ENCODE assay signal across 10 cellular contexts in genomic region chr2:101710036-101710689, GRCh38. TPM values are rescaled to one million over a fixed set of nuclear protein-coding genes. Genes with fewer than 3 reads are reported as not detected.
DNase-seq lines count a peak whose midpoint lies in the region; ATAC-seq and TF ChIP-seq lines count a peak whose summit lies in the region.
"Had no signal": no experiment of that assay in that cellular context is flagged by ENCODE, and none has a peak within 500 bp of the region (broad histone marks: within the 10 kb centered on the region; RNA-seq: fewer than 3 reads in every experiment).

No MANE protein-coding gene starts in this region.

- peak overlapping the region; percentile 61 for H3K4me3 Mint-ChIP-seq in activated T-cell treated with anti-CD3 and anti-CD28 coated beads, Interleukin-2, amount 50 U/mL, for 4 hours
- H3K4me3 Mint-ChIP-seq in activated CD4-positive, alpha-beta memory T cell treated with anti-CD3 and anti-CD28 coated beads for 36 hours: no peak overlapping the region
- H3K4me3 Mint-ChIP-seq: natural killer cell had no signal

- DNase-seq in activated T-cell treated with anti-CD3 and anti-CD28 coated beads, Interleukin-2, amount 50 U/mL, for 4 hours: no peak
- DNase-seq in activated T-cell treated with anti-CD3 and anti-CD28 coated beads for 4 hours (no peak), heart left ventricle (no peak), tibial nerve (ENCODE audit: low spot score in 2 of 2) (no peak)
- no peak for DNase-seq in activated CD4-positive, alpha-beta memory T cell treated with anti-CD3 and anti-CD28 coated beads for 36 hours
- DNase-seq: natural killer cell; stimulated activated CD4-positive, alpha-beta T cell treated with anti-CD3 and anti-CD28 coated beads, Interleukin-4, amount 100 ng/mL, for 4 hours had no signal

- CTCF ChIA-PET in activated CD4-positive, alpha-beta memory T cell treated with anti-CD3 and anti-CD28 coated beads for 36 hours (lab: Charles Lee): interaction anchor here (0.7 to 2.3 kb wide), 9 partner anchors 12 to 368 kb away, joined by 3 to 7 read pairs (median 5); partner anchors contain the start of gene MAP4K4

- TF ChIP-seq EP300 in tibial nerve (IDR thresholded peaks at IDR 0.05): no peak

- WGBS in heart left ventricle, 4 donors: 44 to 55% (median 45%) methylated on average over 3 of the region's 3 CpGs
- 57 to 68% methylated on average over 3 of the region's 3 CpGs for WGBS in tibial nerve, 2 donors

- peaks cover 4% of the 10 kb centered on the region for H3K36me3 Mint-ChIP-seq in activated T-cell treated with anti-CD3 and anti-CD28 coated beads, Interleukin-2, amount 50 U/mL, for 4 hours (ENCODE audit: insufficient read depth)
- H3K36me3 Mint-ChIP-seq in activated CD4-positive, alpha-beta memory T cell treated with anti-CD3 and anti-CD28 coated beads for 36 hours: no peaks in the 10 kb centered on the region
- H3K36me3 Mint-ChIP-seq: natural killer cell had no signal

- H3K27me3 Mint-ChIP-seq in activated T-cell treated with anti-CD3 and anti-CD28 coated beads, Interleukin-2, amount 50 U/mL, for 4 hours (ENCODE audit: low read depth): no peaks in the 10 kb centered on the region
- no peaks in the 10 kb centered on the region for H3K27me3 Mint-ChIP-seq in activated CD4-positive, alpha-beta memory T cell treated with anti-CD3 and anti-CD28 coated beads for 36 hours

- H3K27ac Mint-ChIP-seq in activated CD4-positive, alpha-beta memory T cell treated with anti-CD3 and anti-CD28 coated beads for 36 hours: peak overlapping the region; percentile 79

- H3K36me3 ChIP-seq in heart left ventricle: no peaks in the 10 kb centered on the region
- H3K36me3 ChIP-seq in tibial nerve: no peaks in the 10 kb centered on the region

- H3K4me1 ChIP-seq in heart left ventricle: peaks cover 20 to 92% (median 74%) of the 10 kb centered on the region in 12 donors
- peaks cover 0 to 78% (median 49%) of the 10 kb centered on the region in 4 donors for H3K4me1 ChIP-seq in tibial nerve

- no peak for ATAC-seq in activated T-cell treated with anti-CD3 and anti-CD28 coated beads, Interleukin-2, amount 50 U/mL, for 4 hours
- peak in 1 of 4 donors; percentile 26 for ATAC-seq in heart left ventricle
- no peak for ATAC-seq in HG03378 (IDR thresholded peaks at IDR 0.05; ENCODE audit: unreplicated experiment)
- ATAC-seq in HG02973 (IDR thresholded peaks at IDR 0.05; ENCODE audit: unreplicated experiment): no peak
- ATAC-seq in GM19023 (IDR thresholded peaks at IDR 0.05; ENCODE audit: unreplicated experiment): no peak

- TF ChIP-seq POLR2A in heart left ventricle (IDR thresholded peaks at IDR 0.05) (no peak), tibial nerve (IDR thresholded peaks at IDR 0.05) (no peak)

- H3K4me3 ChIP-seq in heart left ventricle: no peak overlapping the region
- no peak overlapping the region for H3K4me3 ChIP-seq in tibial nerve

- H3K27ac ChIP-seq in heart left ventricle (peak overlapping the region in 8 of 12 donors; percentile 12 to 63 (median 36)), tibial nerve (peak overlapping the region in 3 of 4 donors; percentile 11 to 47 (median 31))

- intact Hi-C loops in activated CD4-positive, alpha-beta memory T cell treated with anti-CD3 and anti-CD28 coated beads for 36 hours (cut with micrococcal nuclease): loop anchor here (1.0 kb wide), 1 partner anchor 9 kb away; no protein-coding TSS in a partner anchor
- intact Hi-C loops in heart left ventricle (cut with DNase I): no loop called here

- peaks cover 79% of the 10 kb centered on the region for H3K4me1 Mint-ChIP-seq in activated T-cell treated with anti-CD3 and anti-CD28 coated beads, Interleukin-2, amount 50 U/mL, for 4 hours (ENCODE audit: low read depth)
- H3K4me1 Mint-ChIP-seq in activated CD4-positive, alpha-beta memory T cell treated with anti-CD3 and anti-CD28 coated beads for 36 hours (ENCODE audit: low read depth): peaks cover 78% of the 10 kb centered on the region

- H3K9me3 ChIP-seq in heart left ventricle (no peaks in the 10 kb centered on the region), tibial nerve (no peaks in the 10 kb centered on the region)

- POLR2A ChIA-PET in activated CD4-positive, alpha-beta memory T cell treated with anti-CD3 and anti-CD28 coated beads for 36 hours (lab: Charles Lee): interaction anchor here (0.6 to 1.3 kb wide), 5 partner anchors 9 to 27 kb away, joined by 3 to 23 read pairs (median 3); no protein-coding TSS in a partner anchor

- no peak for TF ChIP-seq CTCF in heart left ventricle (IDR thresholded peaks at IDR 0.05)
- no peak for TF ChIP-seq CTCF in tibial nerve (IDR thresholded peaks at IDR 0.05)

- H3K9me3 Mint-ChIP-seq in activated T-cell treated with anti-CD3 and anti-CD28 coated beads, Interleukin-2, amount 50 U/mL, for 4 hours: no peaks in the 10 kb centered on the region
- no peaks in the 10 kb centered on the region for H3K9me3 Mint-ChIP-seq in activated CD4-positive, alpha-beta memory T cell treated with anti-CD3 and anti-CD28 coated beads for 36 hours
- H3K9me3 Mint-ChIP-seq: natural killer cell had no signal

- H3K27me3 ChIP-seq in heart left ventricle (no peaks in the 10 kb centered on the region), tibial nerve (no peaks in the 10 kb centered on the region)

RNA-seq across cellular contexts. Expression of gene MAP4K4, which starts 12.7 kb away (rescaled TPM):
- 10 to 100 TPM; 30.7 to 36.9 (median 34.7) TPM for total RNA-seq in activated T-cell treated with anti-CD3 and anti-CD28 coated beads, Interleukin-2, amount 50 U/mL, for 4 hours
- total RNA-seq in activated CD4-positive, alpha-beta memory T cell treated with anti-CD3 and anti-CD28 coated beads for 36 hours: 10 to 100 TPM; 42.1 to 43.4 TPM
- total RNA-seq in heart left ventricle (100 to 1,000 TPM in 6 of 9 donors, 10 to 100 TPM in 3; 65.3 to 146 (median 114) TPM), tibial nerve (10 to 100 TPM; 78.0 to 85.7 (median 84.4) TPM)
- 100 to 1,000 TPM in 1 of 2 donors, 10 to 100 TPM in 1; 52.7 to 192 TPM for polyA plus RNA-seq in heart left ventricle
